In the genomic region with DNA sequence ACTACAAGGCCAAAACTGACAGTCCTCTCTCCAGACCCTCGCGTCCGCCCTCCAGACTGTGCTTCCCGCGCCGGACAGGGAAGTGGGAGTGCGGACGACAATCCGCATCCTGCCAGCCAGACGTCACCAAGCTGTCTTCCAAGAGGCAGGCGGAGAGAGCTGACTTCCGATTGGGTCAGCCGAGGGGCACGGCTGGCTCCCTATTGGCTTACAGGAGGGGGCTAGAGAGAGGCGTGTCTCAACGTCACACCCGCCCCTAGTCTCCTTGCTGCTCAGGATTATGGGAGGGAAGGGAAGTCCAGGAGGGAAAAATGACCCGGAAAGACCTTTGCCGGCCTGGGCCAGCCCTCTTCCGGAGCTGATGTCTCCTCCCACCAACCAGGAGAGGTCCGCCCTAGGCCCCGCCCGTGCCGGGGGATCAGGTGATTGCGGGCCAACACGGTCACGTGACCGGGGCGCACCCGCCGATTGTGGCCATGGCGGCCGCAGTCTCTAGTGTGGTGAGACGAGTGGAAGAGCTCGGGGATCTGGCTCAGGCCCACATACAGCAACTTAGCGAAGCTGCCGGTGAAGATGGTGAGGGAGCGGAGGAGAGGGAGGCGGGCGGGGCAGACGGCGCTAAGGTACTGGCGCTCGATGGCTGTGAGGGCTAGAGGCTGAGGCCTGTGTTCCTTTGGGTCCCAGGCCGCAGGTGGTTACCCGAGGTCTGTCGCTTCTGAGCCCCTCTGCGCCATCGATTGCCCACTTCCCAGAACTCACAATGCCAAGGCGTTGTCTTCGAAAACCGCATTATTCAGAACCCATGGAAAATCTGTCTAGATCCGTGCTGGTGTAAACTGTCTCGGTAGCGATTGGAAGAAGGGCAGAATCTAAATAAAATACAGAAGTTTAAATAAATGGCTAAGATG, we compare ENCODE assay signal across 8 cellular contexts. TPM values are rescaled to one million over a fixed set of nuclear protein-coding genes. Genes with fewer than 3 reads are reported as not detected.
A peak's percentile ranks its signal among the peaks of the same experiment; 100 is the strongest.
DNase-seq lines count a peak whose midpoint lies in the region; ATAC-seq, FAIRE-seq and TF ChIP-seq lines count a peak whose summit lies in the region.

A gene with protein sequence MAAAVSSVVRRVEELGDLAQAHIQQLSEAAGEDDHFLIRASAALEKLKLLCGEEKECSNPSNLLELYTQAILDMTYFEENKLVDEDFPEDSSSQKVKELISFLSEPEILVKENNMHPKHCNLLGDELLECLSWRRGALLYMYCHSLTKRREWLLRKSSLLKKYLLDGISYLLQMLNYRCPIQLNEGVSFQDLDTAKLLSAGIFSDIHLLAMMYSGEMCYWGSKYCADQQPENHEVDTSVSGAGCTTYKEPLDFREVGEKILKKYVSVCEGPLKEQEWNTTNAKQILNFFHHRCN (plus strand): TSS at position 453 of the 908 bp plus-strand sequence. CDS start 24 bp downstream, at position 477.

- peaks cover 12 to 15% of the 10 kb centered on the region in 2 donors for H3K36me3 ChIP-seq in ascending aorta
- H3K36me3 ChIP-seq in right atrium auricular region = no peaks in the 10 kb centered on the region
- peaks cover 0 to 17% of the 10 kb centered on the region in 2 donors for H3K36me3 ChIP-seq in psoas muscle (ENCODE audit: insufficient read depth in 1 of 2, low read depth in 1 of 2)

- peak; percentile 99 for ATAC-seq in GM18502 (IDR thresholded peaks at IDR 0.05; ENCODE audit: poor library complexity, unreplicated experiment)
- ATAC-seq in HG02970 (IDR thresholded peaks at IDR 0.05; ENCODE audit: low FRiP score, unreplicated experiment) = peak; percentile 98
- peak; percentile 98 to 99 (median 99) for ATAC-seq in psoas muscle

- H3K4me1 Mint-ChIP-seq in T-helper 2 cell treated with Interferon-gamma antibody and Interleukin-4, amounts not matched to agents 5 μg/mL and 100 μg/mL, for 36 hours (ENCODE audit: low read depth) = peaks cover 42% of the 10 kb centered on the region

- peak within 1 kb of the TSS; percentile 87 to 94 for H3K27ac ChIP-seq in ascending aorta
- H3K27ac ChIP-seq in right atrium auricular region = peak within 1 kb of the TSS; percentile 89 to 94
- peak within 1 kb of the TSS; percentile 95 for H3K27ac ChIP-seq in psoas muscle

- no peaks in the 10 kb centered on the region for H3K27me3 ChIP-seq in ascending aorta
- no peaks in the 10 kb centered on the region for H3K27me3 ChIP-seq in right atrium auricular region
- no peaks in the 10 kb centered on the region for H3K27me3 ChIP-seq in psoas muscle (ENCODE audit: insufficient read depth in 3 of 3, low read length in 2 of 3)

- whole genome bisulfite sequencing in psoas muscle, 3 donors = 0 to 1% (median 0%) methylated on average over 52 to 55 of the region's 55 CpGs

- peak within 1 kb of the TSS; percentile 96 for H3K4me3 Mint-ChIP-seq in T-helper 2 cell treated with Interferon-gamma antibody and Interleukin-4, amounts not matched to agents 5 μg/mL and 100 μg/mL, for 36 hours

- FAIRE-seq in urothelium cell line (lab: Jason Lieb, UNC) = peak; percentile 98

- H3K27me3 Mint-ChIP-seq in T-helper 2 cell treated with Interferon-gamma antibody and Interleukin-4, amounts not matched to agents 5 μg/mL and 100 μg/mL, for 36 hours (ENCODE audit: low read depth) = peaks cover 5% of the 10 kb centered on the region

- DNase-seq in NCI-H1930 (lab: John Stamatoyannopoulos, UW) = peak; percentile 100
- peak; percentile 98 for DNase-seq in T-helper 2 cell treated with Interferon-gamma antibody and Interleukin-4, amounts not matched to agents 5 μg/mL and 100 μg/mL, for 36 hours (ENCODE audit: low spot score)
- DNase-seq in ascending aorta (ENCODE audit: low spot score in 2 of 2) = peak; percentile 98 to 100
- DNase-seq in right atrium auricular region (ENCODE audit: low spot score) = peak; percentile 99
- peak; percentile 98 to 99 for DNase-seq in psoas muscle
- peak; percentile 99 for DNase-seq in urothelium cell line (ENCODE audit: low spot score)

- peaks cover 23% of the 10 kb centered on the region for H3K36me3 Mint-ChIP-seq in T-helper 2 cell treated with Interferon-gamma antibody and Interleukin-4, amounts not matched to agents 5 μg/mL and 100 μg/mL, for 36 hours (ENCODE audit: low read depth)

- no peaks in the 10 kb centered on the region for H3K9me3 ChIP-seq in ascending aorta
- no peaks in the 10 kb centered on the region for H3K9me3 ChIP-seq in right atrium auricular region
- H3K9me3 ChIP-seq in psoas muscle = no peaks in the 10 kb centered on the region

- intact Hi-C loops in ascending aorta (cut with DNase I) = loop anchor here (1.0 to 10.0 kb wide), 5 partner anchors 21 to 1411 kb away; a partner anchor contains a TSS
- intact Hi-C loops in psoas muscle (cut with DNase I) = loop anchor here in 1 of 2 donors (5.0 kb wide), 1 partner anchor 37 kb away; no protein-coding TSS in a partner anchor

- TF ChIP-seq CTCF in ascending aorta (IDR thresholded peaks at IDR 0.05) = no peak
- TF ChIP-seq CTCF in right atrium auricular region (IDR thresholded peaks at IDR 0.05) = no peak
- no peak for TF ChIP-seq CTCF in psoas muscle (IDR thresholded peaks at IDR 0.05)

- H3K9me3 Mint-ChIP-seq in T-helper 2 cell treated with Interferon-gamma antibody and Interleukin-4, amounts not matched to agents 5 μg/mL and 100 μg/mL, for 36 hours = no peaks in the 10 kb centered on the region

- H3K4me1 ChIP-seq in ascending aorta (peaks cover 3 to 6% of the 10 kb centered on the region in 2 donors), right atrium auricular region (peaks cover 0 to 37% of the 10 kb centered on the region in 2 donors), psoas muscle (peaks cover 42% of the 10 kb centered on the region)

- H3K4me3 ChIP-seq in ascending aorta (peak within 1 kb of the TSS; percentile 75 to 79), right atrium auricular region (peak within 1 kb of the TSS; percentile 81 to 83), psoas muscle (peak within 1 kb of the TSS; percentile 87)

- H3K27ac Mint-ChIP-seq in T-helper 2 cell treated with Interferon-gamma antibody and Interleukin-4, amounts not matched to agents 5 μg/mL and 100 μg/mL, for 36 hours = peak within 1 kb of the TSS; percentile 97

RNA-seq across cellular contexts. Expression of the gene that starts here (rescaled TPM):
- total RNA-seq in ascending aorta = 11.1 TPM
- 10 to 100 TPM; 11.2 to 13.9 TPM for total RNA-seq in right atrium auricular region
- total RNA-seq in psoas muscle = 1 to 10 TPM; 5.9 to 9.7 (median 8.6) TPM
- 1 to 10 TPM; 2.1 to 6.8 (median 4.2) TPM for polyA plus RNA-seq in psoas muscle

Comparison
In these comparisons a context has a peak if more than half of its experiments do, and no peak if none do; other contexts are left out.
1. Peak in every context shown above with its lines: DNase-seq, ATAC-seq, H3K4me3 ChIP-seq and H3K27ac ChIP-seq.